ENCODE assay signal across 1 cellular context in the genomic region with DNA sequence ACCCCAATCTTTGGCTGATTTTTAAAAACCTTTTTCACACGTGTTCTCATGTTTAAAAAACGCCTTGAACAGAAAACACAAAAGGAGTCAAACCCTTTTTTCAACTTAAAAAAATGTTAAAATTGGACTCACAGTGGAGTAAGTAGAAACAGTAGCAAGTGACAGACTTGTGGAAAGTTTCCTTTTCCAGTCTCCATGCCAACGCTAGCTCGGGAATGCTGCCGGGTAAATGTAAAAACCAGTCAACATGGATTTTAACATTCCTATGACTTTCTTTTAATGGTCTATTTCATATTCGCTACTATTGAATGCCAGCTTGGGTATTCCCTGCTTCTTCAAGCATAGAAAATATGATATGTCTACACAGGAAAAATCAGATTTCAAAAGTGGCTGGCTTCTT.
TF ChIP-seq lines count a peak whose summit lies in the region.

No MANE protein-coding gene starts in this region.

TF ChIP-seq in GM23338, 12 proteins besides CTCF, POLR2A, EP300 and RAD21 (continued from another document):
- TF ChIP-seq, protein P1, sequence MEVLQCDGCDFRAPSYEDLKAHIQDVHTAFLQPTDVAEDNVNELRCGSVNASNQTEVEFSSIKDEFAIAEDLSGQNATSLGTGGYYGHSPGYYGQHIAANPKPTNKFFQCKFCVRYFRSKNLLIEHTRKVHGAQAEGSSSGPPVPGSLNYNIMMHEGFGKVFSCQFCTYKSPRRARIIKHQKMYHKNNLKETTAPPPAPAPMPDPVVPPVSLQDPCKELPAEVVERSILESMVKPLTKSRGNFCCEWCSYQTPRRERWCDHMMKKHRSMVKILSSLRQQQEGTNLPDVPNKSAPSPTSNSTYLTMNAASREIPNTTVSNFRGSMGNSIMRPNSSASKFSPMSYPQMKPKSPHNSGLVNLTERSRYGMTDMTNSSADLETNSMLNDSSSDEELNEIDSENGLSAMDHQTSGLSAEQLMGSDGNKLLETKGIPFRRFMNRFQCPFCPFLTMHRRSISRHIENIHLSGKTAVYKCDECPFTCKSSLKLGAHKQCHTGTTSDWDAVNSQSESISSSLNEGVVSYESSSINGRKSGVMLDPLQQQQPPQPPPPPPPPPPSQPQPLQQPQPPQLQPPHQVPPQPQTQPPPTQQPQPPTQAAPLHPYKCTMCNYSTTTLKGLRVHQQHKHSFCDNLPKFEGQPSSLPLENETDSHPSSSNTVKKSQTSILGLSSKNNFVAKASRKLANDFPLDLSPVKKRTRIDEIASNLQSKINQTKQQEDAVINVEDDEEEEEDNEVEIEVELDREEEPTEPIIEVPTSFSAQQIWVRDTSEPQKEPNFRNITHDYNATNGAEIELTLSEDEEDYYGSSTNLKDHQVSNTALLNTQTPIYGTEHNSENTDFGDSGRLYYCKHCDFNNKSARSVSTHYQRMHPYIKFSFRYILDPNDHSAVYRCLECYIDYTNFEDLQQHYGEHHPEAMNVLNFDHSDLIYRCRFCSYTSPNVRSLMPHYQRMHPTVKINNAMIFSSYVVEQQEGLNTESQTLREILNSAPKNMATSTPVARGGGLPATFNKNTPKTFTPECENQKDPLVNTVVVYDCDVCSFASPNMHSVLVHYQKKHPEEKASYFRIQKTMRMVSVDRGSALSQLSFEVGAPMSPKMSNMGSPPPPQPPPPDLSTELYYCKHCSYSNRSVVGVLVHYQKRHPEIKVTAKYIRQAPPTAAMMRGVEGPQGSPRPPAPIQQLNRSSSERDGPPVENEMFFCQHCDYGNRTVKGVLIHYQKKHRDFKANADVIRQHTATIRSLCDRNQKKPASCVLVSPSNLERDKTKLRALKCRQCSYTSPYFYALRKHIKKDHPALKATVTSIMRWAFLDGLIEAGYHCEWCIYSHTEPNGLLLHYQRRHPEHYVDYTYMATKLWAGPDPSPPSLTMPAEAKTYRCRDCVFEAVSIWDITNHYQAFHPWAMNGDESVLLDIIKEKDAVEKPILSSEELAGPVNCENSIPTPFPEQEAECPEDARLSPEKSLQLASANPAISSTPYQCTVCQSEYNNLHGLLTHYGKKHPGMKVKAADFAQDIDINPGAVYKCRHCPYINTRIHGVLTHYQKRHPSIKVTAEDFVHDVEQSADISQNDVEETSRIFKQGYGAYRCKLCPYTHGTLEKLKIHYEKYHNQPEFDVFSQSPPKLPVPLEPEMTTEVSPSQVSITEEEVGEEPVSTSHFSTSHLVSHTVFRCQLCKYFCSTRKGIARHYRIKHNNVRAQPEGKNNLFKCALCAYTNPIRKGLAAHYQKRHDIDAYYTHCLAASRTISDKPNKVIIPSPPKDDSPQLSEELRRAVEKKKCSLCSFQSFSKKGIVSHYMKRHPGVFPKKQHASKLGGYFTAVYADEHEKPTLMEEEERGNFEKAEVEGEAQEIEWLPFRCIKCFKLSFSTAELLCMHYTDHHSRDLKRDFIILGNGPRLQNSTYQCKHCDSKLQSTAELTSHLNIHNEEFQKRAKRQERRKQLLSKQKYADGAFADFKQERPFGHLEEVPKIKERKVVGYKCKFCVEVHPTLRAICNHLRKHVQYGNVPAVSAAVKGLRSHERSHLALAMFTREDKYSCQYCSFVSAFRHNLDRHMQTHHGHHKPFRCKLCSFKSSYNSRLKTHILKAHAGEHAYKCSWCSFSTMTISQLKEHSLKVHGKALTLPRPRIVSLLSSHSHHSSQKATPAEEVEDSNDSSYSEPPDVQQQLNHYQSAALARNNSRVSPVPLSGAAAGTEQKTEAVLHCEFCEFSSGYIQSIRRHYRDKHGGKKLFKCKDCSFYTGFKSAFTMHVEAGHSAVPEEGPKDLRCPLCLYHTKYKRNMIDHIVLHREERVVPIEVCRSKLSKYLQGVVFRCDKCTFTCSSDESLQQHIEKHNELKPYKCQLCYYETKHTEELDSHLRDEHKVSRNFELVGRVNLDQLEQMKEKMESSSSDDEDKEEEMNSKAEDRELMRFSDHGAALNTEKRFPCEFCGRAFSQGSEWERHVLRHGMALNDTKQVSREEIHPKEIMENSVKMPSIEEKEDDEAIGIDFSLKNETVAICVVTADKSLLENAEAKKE (CRISPR knock-in tag; IDR thresholded peaks at IDR 0.05) = no peak
- TF ChIP-seq, protein P2, sequence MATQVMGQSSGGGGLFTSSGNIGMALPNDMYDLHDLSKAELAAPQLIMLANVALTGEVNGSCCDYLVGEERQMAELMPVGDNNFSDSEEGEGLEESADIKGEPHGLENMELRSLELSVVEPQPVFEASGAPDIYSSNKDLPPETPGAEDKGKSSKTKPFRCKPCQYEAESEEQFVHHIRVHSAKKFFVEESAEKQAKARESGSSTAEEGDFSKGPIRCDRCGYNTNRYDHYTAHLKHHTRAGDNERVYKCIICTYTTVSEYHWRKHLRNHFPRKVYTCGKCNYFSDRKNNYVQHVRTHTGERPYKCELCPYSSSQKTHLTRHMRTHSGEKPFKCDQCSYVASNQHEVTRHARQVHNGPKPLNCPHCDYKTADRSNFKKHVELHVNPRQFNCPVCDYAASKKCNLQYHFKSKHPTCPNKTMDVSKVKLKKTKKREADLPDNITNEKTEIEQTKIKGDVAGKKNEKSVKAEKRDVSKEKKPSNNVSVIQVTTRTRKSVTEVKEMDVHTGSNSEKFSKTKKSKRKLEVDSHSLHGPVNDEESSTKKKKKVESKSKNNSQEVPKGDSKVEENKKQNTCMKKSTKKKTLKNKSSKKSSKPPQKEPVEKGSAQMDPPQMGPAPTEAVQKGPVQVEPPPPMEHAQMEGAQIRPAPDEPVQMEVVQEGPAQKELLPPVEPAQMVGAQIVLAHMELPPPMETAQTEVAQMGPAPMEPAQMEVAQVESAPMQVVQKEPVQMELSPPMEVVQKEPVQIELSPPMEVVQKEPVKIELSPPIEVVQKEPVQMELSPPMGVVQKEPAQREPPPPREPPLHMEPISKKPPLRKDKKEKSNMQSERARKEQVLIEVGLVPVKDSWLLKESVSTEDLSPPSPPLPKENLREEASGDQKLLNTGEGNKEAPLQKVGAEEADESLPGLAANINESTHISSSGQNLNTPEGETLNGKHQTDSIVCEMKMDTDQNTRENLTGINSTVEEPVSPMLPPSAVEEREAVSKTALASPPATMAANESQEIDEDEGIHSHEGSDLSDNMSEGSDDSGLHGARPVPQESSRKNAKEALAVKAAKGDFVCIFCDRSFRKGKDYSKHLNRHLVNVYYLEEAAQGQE (IDR thresholded peaks at IDR 0.05; ENCODE audit: unreplicated experiment) = no peak
- TF ChIP-seq CREB1 (CRISPR knock-in tag; IDR thresholded peaks at IDR 0.05; ENCODE audit: low read depth) (no peak), EZH2 (IDR thresholded peaks at IDR 0.05; ENCODE audit: low read depth, unreplicated experiment) (no peak), ZNF331 (CRISPR knock-in tag; IDR thresholded peaks at IDR 0.05; ENCODE audit: low read depth) (no peak), POLR2AphosphoS5 (IDR thresholded peaks at IDR 0.05; ENCODE audit: low read depth) (no peak), STAT1 (IDR thresholded peaks at IDR 0.05; ENCODE audit: unreplicated experiment) (no peak), NANOG (IDR thresholded peaks at IDR 0.05; ENCODE audit: borderline replicate concordance) (no peak), EZH2phosphoT487 (IDR thresholded peaks at IDR 0.05; ENCODE audit: unreplicated experiment) (no peak), ZNF114 (CRISPR knock-in tag; IDR thresholded peaks at IDR 0.05) (no peak)
